Comparison of ENCODE assay signal across 20 cellular contexts in genomic region chr6:20340056-20340455, GRCh38.
"Had no signal": no experiment of that assay in that cellular context is flagged by ENCODE, and none has a peak within 500 bp of the region (broad histone marks: within the 10 kb centered on the region; RNA-seq: fewer than 3 reads in every experiment).

No MANE protein-coding gene starts in this region.

- H3K4me1 ChIP-seq: esophagus muscularis mucosa, left lung, lower lobe of right lung, right lobe of liver, tibial artery, upper lobe of left lung, uterus had no signal

- ATAC-seq: effector memory CD8-positive, alpha-beta T cell; gastrocnemius medialis; left lung; lower lobe of right lung; right lobe of liver; stimulated activated memory B cell treated with anti-CD40 and anti-IgM and Interleukin-4, amounts not matched to agents 10 μg/mL and 1 μg/mL and 100 μg/mL, for 72 hours had no signal

- H3K4me3 ChIP-seq: esophagus muscularis mucosa, gastrocnemius medialis, left lung, lower lobe of right lung, psoas muscle, right lobe of liver, spleen, tibial artery, upper lobe of left lung, uterus had no signal

- DNase-seq: effector memory CD8-positive, alpha-beta T cell; gastrocnemius medialis; islet precursor cell; left lung; lower lobe of right lung; naive B cell; occipital lobe; psoas muscle; retina; right lobe of liver; spleen; stimulated activated CD4-positive, alpha-beta T cell treated with anti-CD3 and anti-CD28 coated beads, Interleukin-15, amount 100 ng/mL, for 24 hours; stimulated activated CD4-positive, alpha-beta T cell treated with anti-CD3 and anti-CD28 coated beads, Interleukin-1b, Interleukin-23, amount 100 ng/mL, for 48 hours; stimulated activated CD4-positive, alpha-beta T cell treated with anti-CD3 and anti-CD28 coated beads, Interleukin-4, amount 100 ng/mL, for 24 hours; tibial artery; upper lobe of left lung; uterus had no signal

- H3K27ac ChIP-seq: epithelial cell of prostate, esophagus muscularis mucosa, left lung, lower lobe of right lung, psoas muscle, right lobe of liver, spleen, tibial artery, upper lobe of left lung, uterus had no signal

- H3K36me3 ChIP-seq: esophagus muscularis mucosa, gastrocnemius medialis, left lung, lower lobe of right lung, right lobe of liver, spleen, tibial artery, upper lobe of left lung, uterus had no signal

- H3K27me3 ChIP-seq: esophagus muscularis mucosa, gastrocnemius medialis, left lung, right lobe of liver, spleen, tibial artery, upper lobe of left lung, uterus had no signal

- H3K9me3 ChIP-seq: esophagus muscularis mucosa, gastrocnemius medialis, left lung, lower lobe of right lung, psoas muscle, right lobe of liver, spleen, tibial artery, upper lobe of left lung, uterus had no signal
